1 cellular context compared by ENCODE assay signal in the genomic region with DNA sequence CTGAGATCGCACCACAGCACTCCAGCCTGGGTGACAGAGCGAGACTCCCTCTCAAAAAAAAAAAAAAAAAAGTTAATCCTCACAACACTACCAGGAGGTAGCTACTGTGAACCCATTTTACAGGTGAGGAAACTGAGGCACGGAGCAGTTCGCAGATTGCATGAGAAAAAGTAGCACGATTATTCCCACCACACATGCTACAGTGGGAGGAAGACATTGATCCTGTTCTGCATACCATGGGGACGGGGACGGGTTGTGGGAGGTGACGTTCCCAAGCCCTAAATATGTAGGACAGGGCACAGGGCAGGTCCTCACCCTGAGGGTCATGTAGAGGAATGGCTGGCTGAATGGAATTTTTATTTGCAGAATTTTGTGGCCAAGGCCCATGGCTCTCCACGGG.
A peak's percentile ranks its signal among the peaks of the same experiment; 100 is the strongest.
TF ChIP-seq lines count a peak whose summit lies in the region.

No MANE protein-coding gene starts in this region.

TF ChIP-seq in HEK293, 187 proteins besides CTCF, POLR2A, EP300 and RAD21 (continued from another document):
- TF ChIP-seq, protein P1, sequence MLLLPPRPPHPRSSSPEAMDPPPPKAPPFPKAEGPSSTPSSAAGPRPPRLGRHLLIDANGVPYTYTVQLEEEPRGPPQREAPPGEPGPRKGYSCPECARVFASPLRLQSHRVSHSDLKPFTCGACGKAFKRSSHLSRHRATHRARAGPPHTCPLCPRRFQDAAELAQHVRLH (tag by site-specific recombination; IDR thresholded peaks at IDR 0.05), result 0 out of 2 replicates have a peak, but pooled peaks have one; percentile 11
- TF ChIP-seq ZNF701 (tag by site-specific recombination; IDR thresholded peaks at IDR 0.05), result no peak
TF ChIP-seq in HEK293: peak in this region for 1.
